In genomic region chr19:11710313-11710712, GRCh38 we compare ENCODE assay signal across 24 cellular contexts.
"Had no signal": no experiment of that assay in that cellular context is flagged by ENCODE, and none has a peak within 500 bp of the region (broad histone marks: within the 10 kb centered on the region; RNA-seq: fewer than 3 reads in every experiment).

No MANE protein-coding gene starts in this region.

- FAIRE-seq: colon, frontal cortex, urothelium cell line had no signal

- H3K4me1 ChIP-seq: lower lobe of right lung, suprapubic skin had no signal

- H3K4me3 Mint-ChIP-seq: immature natural killer cell; naive thymus-derived CD8-positive, alpha-beta T cell; stimulated activated naive CD8-positive, alpha-beta T cell treated with anti-CD3 and anti-CD28 coated beads, Interleukin-15, amount 100 ng/mL, for 72 hours; type B pancreatic cell had no signal

- H3K27ac Mint-ChIP-seq: immature natural killer cell; stimulated activated naive CD8-positive, alpha-beta T cell treated with anti-CD3 and anti-CD28 coated beads, Interleukin-15, amount 100 ng/mL, for 72 hours; type B pancreatic cell had no signal

- H3K27me3 Mint-ChIP-seq: stimulated activated naive CD8-positive, alpha-beta T cell treated with anti-CD3 and anti-CD28 coated beads, Interleukin-15, amount 100 ng/mL, for 72 hours; type B pancreatic cell had no signal

- H3K36me3 ChIP-seq: lower lobe of right lung, ovary, suprapubic skin had no signal

- H3K4me3 ChIP-seq: dorsolateral prefrontal cortex, lower lobe of right lung, ovary, smooth muscle cell, suprapubic skin had no signal

- H3K4me1 Mint-ChIP-seq: immature natural killer cell; naive thymus-derived CD8-positive, alpha-beta T cell; stimulated activated naive CD8-positive, alpha-beta T cell treated with anti-CD3 and anti-CD28 coated beads, Interleukin-15, amount 100 ng/mL, for 72 hours had no signal

- ATAC-seq: left ventricle myocardium superior; lower lobe of right lung; naive thymus-derived CD8-positive, alpha-beta T cell; sciatic nerve; stimulated activated naive CD8-positive, alpha-beta T cell treated with anti-CD3 and anti-CD28 coated beads, Interleukin-15, amount 100 ng/mL, for 72 hours had no signal

- DNase-seq: dorsolateral prefrontal cortex; effector CD4-positive, alpha-beta T cell; hypothalamus; immature natural killer cell; islet precursor cell; left ventricle myocardium superior; lower lobe of right lung; naive thymus-derived CD8-positive, alpha-beta T cell; occipital lobe; ovary; retina; stimulated activated CD4-positive, alpha-beta T cell treated with anti-CD3 and anti-CD28 coated beads, Interleukin-12 subunit alpha, Interleukin-12 subunit beta, amount 100 ng/mL, for 4 hours; stimulated activated CD4-positive, alpha-beta T cell treated with anti-CD3 and anti-CD28 coated beads, Interleukin-1b, Interleukin-23, amount 100 ng/mL, for 48 hours; stimulated activated CD4-positive, alpha-beta T cell treated with anti-CD3 and anti-CD28 coated beads, Interleukin-4, amount 100 ng/mL, for 1 hour; stimulated activated CD8-positive, alpha-beta memory T cell treated with anti-CD3 and anti-CD28 coated beads, Interleukin-4, amount 100 ng/mL, for 48 hours; stimulated activated naive CD4-positive, alpha-beta T cell; stimulated activated naive CD8-positive, alpha-beta T cell treated with anti-CD3 and anti-CD28 coated beads, Interleukin-15, amount 100 ng/mL, for 72 hours had no signal

- H3K4me2 ChIP-seq: smooth muscle cell had no signal

- H3K27ac ChIP-seq: dorsolateral prefrontal cortex, lower lobe of right lung, ovary, suprapubic skin had no signal

- H3K27me3 ChIP-seq: dorsolateral prefrontal cortex, ovary, suprapubic skin had no signal

- H3K9me3 ChIP-seq: lower lobe of right lung, ovary, suprapubic skin had no signal
